8 cellular contexts compared by ENCODE assay signal in genomic region chr22:39932918-39933649, GRCh38. TPM values are rescaled to one million over a fixed set of nuclear protein-coding genes. Genes with fewer than 3 reads are reported as not detected.
DNase-seq lines count a peak whose midpoint lies in the region; ATAC-seq and TF ChIP-seq lines count a peak whose summit lies in the region.

No MANE protein-coding gene starts in this region.

- no peaks in the 10 kb centered on the region for H3K9me3 Mint-ChIP-seq in endothelial cell (ENCODE audit: unreplicated experiment)

- no peak overlapping the region for H3K4me3 ChIP-seq in HFF-Myc (replicated peaks; ENCODE audit: low read depth, low read length)
- H3K4me3 ChIP-seq in gastrocnemius medialis, result no peak overlapping the region

- no peaks in the 10 kb centered on the region for H3K36me3 ChIP-seq in gastrocnemius medialis

- TF ChIP-seq CTCF in HFF-Myc (IDR thresholded peaks at IDR 0.05; ENCODE audit: low read depth, low read length, missing control alignments) (peak; percentile 81), endothelial cell (IDR thresholded peaks at IDR 0.05; ENCODE audit: unreplicated experiment) (peak; percentile 86), gastrocnemius medialis (IDR thresholded peaks at IDR 0.05 in 4 of 5, conservative IDR thresholded peaks at IDR 0.05 in 1 of 5) (peak in 4 of 5 experiments; percentile 12 to 40 (median 25))

- H3K9me3 ChIP-seq in gastrocnemius medialis, result no peaks in the 10 kb centered on the region

- intact Hi-C loops in gastrocnemius medialis (cut with DNase I; ENCODE audit: low total_unique reads), result loop anchor here (1.0 kb wide), 1 partner anchor 91 kb away; no protein-coding TSS in a partner anchor

- H3K27me3 Mint-ChIP-seq in endothelial cell (ENCODE audit: unreplicated experiment), result no peaks in the 10 kb centered on the region

- no peak for TF ChIP-seq POLR2A in gastrocnemius medialis (IDR thresholded peaks at IDR 0.05)

- no peak overlapping the region for H3K27ac ChIP-seq in gastrocnemius medialis

- no peak overlapping the region for H3K27ac Mint-ChIP-seq in endothelial cell (ENCODE audit: unreplicated experiment)

- no peak overlapping the region for H3K4me3 Mint-ChIP-seq in endothelial cell (ENCODE audit: unreplicated experiment)

- H3K4me1 Mint-ChIP-seq in endothelial cell (ENCODE audit: unreplicated experiment), result peaks cover 12% of the 10 kb centered on the region

- in situ Hi-C loops in gastrocnemius medialis (cut with MboI; ENCODE audit: low sequenced_read_pairs in 4 of 4), result no loop called here

- no peaks in the 10 kb centered on the region for H3K4me1 ChIP-seq in gastrocnemius medialis

- peaks cover 19 to 27% (median 22%) of the 10 kb centered on the region in 3 donors for H3K27me3 ChIP-seq in gastrocnemius medialis

- ATAC-seq in gastrocnemius medialis (no peak), HG03439 (IDR thresholded peaks at IDR 0.05; ENCODE audit: unreplicated experiment) (no peak)

- DNase-seq in COLO668 (lab: John Stamatoyannopoulos, UW; ENCODE audit: unreplicated experiment), result peak; percentile 61
- no peak for DNase-seq in HFF-Myc (ENCODE audit: extremely low read depth, low read depth)
- peak; percentile 51 for DNase-seq in UCSD-AML1 (lab: John Stamatoyannopoulos, UW; ENCODE audit: unreplicated experiment)
- peak; percentile 55 for DNase-seq in endothelial cell (ENCODE audit: low spot score)
- DNase-seq in gastrocnemius medialis, result no peak
- DNase-seq in NCI-H187 (lab: John Stamatoyannopoulos, UW), result no peak
- no peak for DNase-seq in KG1 (lab: John Stamatoyannopoulos, UW)

- no peaks in the 10 kb centered on the region for H3K36me3 Mint-ChIP-seq in endothelial cell (ENCODE audit: low read depth, unreplicated experiment)

RNA-seq across cellular contexts. Expression of gene TMA7B, which starts 27.1 kb away (rescaled TPM):
- total RNA-seq in endothelial cell (ENCODE audit: unreplicated experiment), result 1.0 TPM
- total RNA-seq in gastrocnemius medialis, result not detected

RNA-seq across cellular contexts. Expression of gene GRAP2, which starts 32.2 kb away (rescaled TPM):
- total RNA-seq in endothelial cell (ENCODE audit: unreplicated experiment) (20.5 TPM), gastrocnemius medialis (under 1 TPM in 2 of 4 donors, not detected in 2; 0.07 to 0.97 TPM)

RNA-seq across cellular contexts. Expression of gene ENTHD1, which starts 39.5 kb away (rescaled TPM):
- total RNA-seq in endothelial cell (ENCODE audit: unreplicated experiment), result not detected
- total RNA-seq in gastrocnemius medialis, result not detected

Comparison
In these comparisons a context has a peak if more than half of its experiments do, and no peak if none do; other contexts are left out.
1. DNase-seq: peak in COLO668 (single experiment), UCSD-AML1 (single experiment) and endothelial cell (single experiment); none in HFF-Myc (single experiment), gastrocnemius medialis (0 of 2), NCI-H187 (0 of 2) and KG1 (single experiment).
2. CTCF ChIP-seq: peak in every context shown above with its lines; median percentile 86 in endothelial cell; 81 in HFF-Myc; 25 in gastrocnemius medialis.
3. RNA of gene GRAP2, which starts 32.2 kb away (total RNA-seq): 20.5 TPM in endothelial cell (single experiment); 0.07 to 0.97 TPM in gastrocnemius medialis; every median in the first group is over 10 times any median in the second.